In the genomic region with DNA sequence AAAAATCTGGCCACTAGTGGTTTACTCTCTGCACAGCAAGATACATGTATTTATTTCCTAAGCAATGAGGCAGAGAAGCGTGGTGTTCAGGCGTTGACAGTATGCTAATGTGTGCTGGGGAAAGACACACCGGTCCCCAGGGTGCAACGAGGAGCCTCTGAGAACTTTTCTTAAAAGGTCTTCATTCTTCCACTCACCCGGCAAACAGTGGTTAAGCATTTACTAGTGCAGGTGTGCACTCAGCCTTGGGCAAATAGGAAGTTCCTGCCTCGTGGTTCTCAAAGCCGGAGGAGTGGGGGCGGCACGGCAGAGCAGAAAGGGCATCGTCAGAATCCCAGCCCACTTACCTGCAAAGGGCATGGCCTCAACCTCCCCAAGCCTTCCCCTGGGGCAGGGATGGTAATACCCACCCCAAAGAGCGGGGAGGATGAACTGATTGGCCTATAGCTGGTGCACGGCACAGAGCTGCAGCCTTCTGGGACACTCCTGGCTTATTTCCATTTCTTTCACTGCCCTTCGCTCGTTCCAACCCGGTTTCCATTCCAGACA, we compare ENCODE assay signal across 10 cellular contexts.
DNase-seq lines count a peak whose midpoint lies in the region; ATAC-seq and TF ChIP-seq lines count a peak whose summit lies in the region.
"Had no signal": no experiment of that assay in that cellular context is flagged by ENCODE, and none has a peak within 500 bp of the region (broad histone marks: within the 10 kb centered on the region; RNA-seq: fewer than 3 reads in every experiment).

No MANE protein-coding gene starts in this region.

- H3K9me2 ChIP-seq in hepatocyte (replicated peaks; ENCODE audit: insufficient read depth): no peaks in the 10 kb centered on the region

- no peaks in the 10 kb centered on the region; a peak in 1 of 22 replicates for H3K9me3 ChIP-seq in BLaER1 treated with 17β-estradiol and CSF1 and Interleukin-3, amounts not matched to agents 10 nM and 100 nM (replicated peaks in 1 of 11)
- H3K9me3 ChIP-seq in hepatocyte (ENCODE audit: low read depth) (no peaks in the 10 kb centered on the region), prostate gland (no peaks in the 10 kb centered on the region), testis (no peaks in the 10 kb centered on the region)

- TF ChIP-seq POLR2A in prostate gland (IDR thresholded peaks at IDR 0.05): no peak
- no peak for TF ChIP-seq POLR2A in testis (IDR thresholded peaks at IDR 0.05)

- ATAC-seq in GM21367 (IDR thresholded peaks at IDR 0.05; ENCODE audit: unreplicated experiment) (peak; percentile 80), HG03354 (IDR thresholded peaks at IDR 0.05; ENCODE audit: poor library complexity, severe bottlenecking, unreplicated experiment) (peak; percentile 97)

- intact Hi-C loops in prostate gland (cut with DNase I): loop anchor here (5.0 to 10.0 kb wide), 2 partner anchors 180 to 297 kb away; a partner anchor contains a TSS
- intact Hi-C loops in testis (cut with DNase I; ENCODE audit: low total_unique reads): no loop called here

- H3K27me3 ChIP-seq in BLaER1 treated with 17β-estradiol and CSF1 and Interleukin-3, amounts not matched to agents 10 nM and 100 nM: no peaks in the 10 kb centered on the region
- no peaks in the 10 kb centered on the region for H3K27me3 ChIP-seq in hepatocyte
- no peaks in the 10 kb centered on the region for H3K27me3 ChIP-seq in prostate gland (replicated peaks; ENCODE audit: insufficient read depth)
- no peaks in the 10 kb centered on the region for H3K27me3 ChIP-seq in testis

- WGBS in hepatocyte (ENCODE audit: low lambda C conversion rate, missing lambda C conversion rate): 56% methylated on average over 15 of the region's 15 CpGs
- 42% methylated on average over 15 of the region's 15 CpGs for WGBS in prostate gland
- 43 to 52% methylated on average over 12 to 15 of the region's 15 CpGs for WGBS in testis, 2 donors

- peak overlapping the region; percentile 79 for H2AFZ ChIP-seq in hepatocyte

- no peaks in the 10 kb centered on the region for H3K36me3 ChIP-seq in BLaER1 treated with 17β-estradiol and CSF1 and Interleukin-3, amounts not matched to agents 10 nM and 100 nM
- H3K36me3 ChIP-seq in hepatocyte (replicated peaks; ENCODE audit: insufficient read depth, low read depth) (no peaks in the 10 kb centered on the region), prostate gland (no peaks in the 10 kb centered on the region), testis (ENCODE audit: low read depth, missing control alignments) (no peaks in the 10 kb centered on the region)

- no peak overlapping the region for H3K4me3 ChIP-seq in BLaER1 treated with 17β-estradiol and CSF1 and Interleukin-3, amounts not matched to agents 10 nM and 100 nM
- H3K4me3 ChIP-seq in hepatocyte (no peak overlapping the region), prostate gland (no peak overlapping the region), testis (peak overlapping the region in 1 of 2 donors; percentile 33)

- no peak overlapping the region for H3K27ac ChIP-seq in BLaER1 treated with 17β-estradiol and CSF1 and Interleukin-3, amounts not matched to agents 10 nM and 100 nM
- H3K27ac ChIP-seq in hepatocyte: peak overlapping the region; percentile 26
- H3K27ac ChIP-seq in prostate gland: no peak overlapping the region
- no peak overlapping the region for H3K27ac ChIP-seq in testis
- H3K27ac ChIP-seq: KMS-11 had no signal

- peaks cover 0 to 19% (median 15%) of the 10 kb centered on the region in 10 experiments; a peak in 15 of 20 replicates for H3K4me1 ChIP-seq in BLaER1 treated with 17β-estradiol and CSF1 and Interleukin-3, amounts not matched to agents 10 nM and 100 nM
- H3K4me1 ChIP-seq in hepatocyte (ENCODE audit: insufficient read depth) (peaks cover 12% of the 10 kb centered on the region), prostate gland (replicated peaks) (no peaks in the 10 kb centered on the region), testis (no peaks in the 10 kb centered on the region)

- DNase-seq in hepatocyte (ENCODE audit: low spot score) (peak; percentile 28), HUDEP-2 (lab: John Stamatoyannopoulos, UW; ENCODE audit: unreplicated experiment in 76 of 76) (no peak), prostate gland (ENCODE audit: low spot score) (no peak), testis (no peak), 8988T (no peak)
- DNase-seq: activated CD4-positive, alpha-beta T cell treated with anti-CD3 and anti-CD28 coated beads for 1 hour had no signal

- TF ChIP-seq CTCF in hepatocyte (IDR thresholded peaks at IDR 0.05; ENCODE audit: poor library complexity) (no peak), prostate gland (IDR thresholded peaks at IDR 0.05) (no peak), testis (IDR thresholded peaks at IDR 0.05) (no peak)

- no peaks in the 10 kb centered on the region for H3K79me2 ChIP-seq in hepatocyte

- H4K20me1 ChIP-seq in BLaER1 treated with 17β-estradiol and CSF1 and Interleukin-3, amounts not matched to agents 10 nM and 100 nM: no peaks in the 10 kb centered on the region
- no peaks in the 10 kb centered on the region for H4K20me1 ChIP-seq in hepatocyte (ENCODE audit: insufficient read depth, poor library complexity, severe bottlenecking)

- no peak overlapping the region for H3K9ac ChIP-seq in BLaER1 treated with 17β-estradiol and CSF1 and Interleukin-3, amounts not matched to agents 10 nM and 100 nM
- H3K9ac ChIP-seq: KMS-11 had no signal

- peak overlapping the region in 10 of 11 experiments; percentile 18 to 70 (median 54); a peak in 17 of 22 replicates for H3K4me2 ChIP-seq in BLaER1 treated with 17β-estradiol and CSF1 and Interleukin-3, amounts not matched to agents 10 nM and 100 nM
- H3K4me2 ChIP-seq in hepatocyte: peak overlapping the region; percentile 68
- H3K4me2 ChIP-seq: KMS-11 had no signal
